ENCODE assay signal across 16 cellular contexts in genomic region chr12:116773276-116773731, GRCh38. TPM values are rescaled to one million over a fixed set of nuclear protein-coding genes. Genes with fewer than 3 reads are reported as not detected.
DNase-seq lines count a peak whose midpoint lies in the region; ATAC-seq, FAIRE-seq and TF ChIP-seq lines count a peak whose summit lies in the region.
"Had no signal": no experiment of that assay in that cellular context is flagged by ENCODE, and none has a peak within 500 bp of the region (broad histone marks: within the 10 kb centered on the region; RNA-seq: fewer than 3 reads in every experiment).

No MANE protein-coding gene starts in this region.

- DNase-seq in HepG2 (ENCODE audit: low spot score) (peak; percentile 9), right lobe of liver (no peak), RPMI7951 (ENCODE audit: low read depth) (peak; percentile 17), fibroblast of the aortic adventitia (ENCODE audit: low read depth) (peak; percentile 22), GM13977 (ENCODE audit: low spot score) (no peak), left lobe of liver (ENCODE audit: low spot score) (no peak), upper lobe of right lung (no peak), NCI-H526 treated with DMSO at 0.1 percent for 48 hours (lab: John Stamatoyannopoulos, UW) (no peak)
- DNase-seq: activated CD4-positive, CD25-positive, alpha-beta regulatory T cell; glutamatergic neuron; GOT3; SHP77; sigmoid colon had no signal

- TF ChIP-seq CTCF in HepG2 (CRISPR knock-in tag; IDR thresholded peaks at IDR 0.05): no peak; the same call in 1 of the 2 replicates
- TF ChIP-seq CTCF in right lobe of liver (IDR thresholded peaks at IDR 0.05): no peak
- no peak for TF ChIP-seq CTCF in fibroblast of the aortic adventitia (IDR thresholded peaks at IDR 0.05; ENCODE audit: insufficient read depth, low read length)
- TF ChIP-seq CTCF in GM13977 (IDR thresholded peaks at IDR 0.05; ENCODE audit: extremely low read depth, insufficient read depth, missing control alignments): no peak
- no peak for TF ChIP-seq CTCF in upper lobe of right lung (IDR thresholded peaks at IDR 0.05)

- H3K9me3 ChIP-seq in HepG2 (ENCODE audit: low read length): no peaks in the 10 kb centered on the region
- no peaks in the 10 kb centered on the region for H3K9me3 ChIP-seq in right lobe of liver
- no peaks in the 10 kb centered on the region for H3K9me3 ChIP-seq in upper lobe of right lung
- H3K9me3 ChIP-seq: sigmoid colon had no signal

- no peak overlapping the region for H3K4me2 ChIP-seq in HepG2 (ENCODE audit: low read depth, low read length)
- H3K4me2 ChIP-seq: BLaER1 treated with 17β-estradiol and CSF1 and Interleukin-3, amounts not matched to agents 10 nM and 100 nM; KMS-11 had no signal

- H2AFZ ChIP-seq in HepG2 (ENCODE audit: low read length): no peak overlapping the region

- no peak for TF ChIP-seq RAD21 in HepG2 (CRISPR knock-in tag; IDR thresholded peaks at IDR 0.05)

- in situ Hi-C loops in HepG2 (cut with HindIII; ENCODE audit: extremely low pct_ligation_motif_present, low pct_unique_long_range_greater_than_20kb) (no loop called here), GM13977 (cut with MboI; ENCODE audit: low pct_unique_long_range_greater_than_20kb, low sequenced_read_pairs, unreplicated experiment) (no loop called here)

- H3K4me1 ChIP-seq in HepG2 (ENCODE audit: insufficient read depth, low read length) (no peaks in the 10 kb centered on the region), right lobe of liver (no peaks in the 10 kb centered on the region), upper lobe of right lung (no peaks in the 10 kb centered on the region)
- H3K4me1 ChIP-seq: sigmoid colon had no signal

- TF ChIP-seq EP300 in HepG2 (IDR thresholded peaks at IDR 0.05; ENCODE audit: low read depth in 2 of 2, low read length in 2 of 2): no peak
- no peak for TF ChIP-seq EP300 in HepG2 (CRISPR knock-in tag; IDR thresholded peaks at IDR 0.05; ENCODE audit: borderline replicate concordance)

- WGBS in HepG2 (ENCODE audit: low lambda C conversion rate): 80% methylated on average over 4 of the region's 4 CpGs
- 65% methylated on average over 3 of the region's 4 CpGs for WGBS in right lobe of liver (ENCODE audit: insufficient coverage, low coverage, low lambda C conversion rate, missing lambda C conversion rate)

- BruUV-seq in HepG2 (replicated peaks; lab: Mats Ljungman, UMichigan): no TSS peak

- H3K27me3 ChIP-seq in HepG2 (ENCODE audit: control insufficient read depth in 1 of 2, insufficient read depth in 2 of 2, low read length in 2 of 2) (no peaks in the 10 kb centered on the region), right lobe of liver (no peaks in the 10 kb centered on the region), upper lobe of right lung (no peaks in the 10 kb centered on the region)
- H3K27me3 ChIP-seq: BLaER1 treated with 17β-estradiol and CSF1 and Interleukin-3, amounts not matched to agents 10 nM and 100 nM; sigmoid colon had no signal

- FAIRE-seq in HepG2 (lab: Jason Lieb, UNC): no peak

- POLR2A ChIA-PET in HepG2 (lab: Yijun Ruan, JAX): no interaction called here

- no peak overlapping the region for H3K4me3 ChIP-seq in HepG2 (replicated peaks in 1 of 3; ENCODE audit: insufficient read depth in 1 of 3, low read depth in 2 of 3, low read length in 3 of 3)
- H3K4me3 ChIP-seq in right lobe of liver: no peak overlapping the region
- no peak overlapping the region for H3K4me3 ChIP-seq in fibroblast of the aortic adventitia (ENCODE audit: low read depth, low read length)
- H3K4me3 ChIP-seq in upper lobe of right lung: no peak overlapping the region
- H3K4me3 ChIP-seq: BLaER1 treated with 17β-estradiol and CSF1 and Interleukin-3, amounts not matched to agents 10 nM and 100 nM; sigmoid colon had no signal

- H3K27ac ChIP-seq in HepG2 (ENCODE audit: extremely low read length, insufficient read depth, low read length) (no peak overlapping the region), right lobe of liver (no peak overlapping the region), upper lobe of right lung (no peak overlapping the region)
- H3K27ac ChIP-seq: BLaER1 treated with 17β-estradiol and CSF1 and Interleukin-3, amounts not matched to agents 10 nM and 100 nM; KMS-11; sigmoid colon had no signal

- intact Hi-C loops in HepG2 (cut with micrococcal nuclease; ENCODE audit: unreplicated experiment) (no loop called here), right lobe of liver (cut with DNase I) (no loop called here), upper lobe of right lung (cut with DNase I) (no loop called here)

- CTCF ChIA-PET in HepG2 (lab: Yijun Ruan, JAX; ENCODE audit: low intra/inter-chr PET ratio, low total read pairs): no interaction called here

- no peaks in the 10 kb centered on the region for H3K79me2 ChIP-seq in HepG2 (ENCODE audit: insufficient read depth, low read length)

- TF ChIP-seq POLR2A in HepG2 (IDR thresholded peaks at IDR 0.05; ENCODE audit: insufficient read depth in 1 of 2, low read depth in 2 of 2, low read length in 2 of 2) (no peak), right lobe of liver (IDR thresholded peaks at IDR 0.05) (no peak)

- H3K36me3 ChIP-seq in HepG2 (replicated peaks in 1 of 2; ENCODE audit: control insufficient read depth in 1 of 2, insufficient read depth in 2 of 2, low read length in 2 of 2) (no peaks in the 10 kb centered on the region), right lobe of liver (no peaks in the 10 kb centered on the region), upper lobe of right lung (no peaks in the 10 kb centered on the region)
- H3K36me3 ChIP-seq: sigmoid colon had no signal

- no peak overlapping the region for H3K9ac ChIP-seq in HepG2 (ENCODE audit: insufficient read depth, low read depth, low read length)
- H3K9ac ChIP-seq: BLaER1 treated with 17β-estradiol and CSF1 and Interleukin-3, amounts not matched to agents 10 nM and 100 nM; KMS-11 had no signal

- ATAC-seq in HepG2 (peak; percentile 70), right lobe of liver (no peak), left lobe of liver (no peak), upper lobe of right lung (no peak)
- ATAC-seq: activated T-helper 17 cell treated with anti-CD3 and anti-CD28 coated beads, Interleukin-2, amount 50 U/mL, for 72 hours had no signal

- no peaks in the 10 kb centered on the region for H4K20me1 ChIP-seq in HepG2 (ENCODE audit: insufficient read depth, low read length)
- H4K20me1 ChIP-seq: BLaER1 treated with 17β-estradiol and CSF1 and Interleukin-3, amounts not matched to agents 10 nM and 100 nM had no signal

RNA-seq across cellular contexts. Expression of gene RNFT2, which starts 35.2 kb away (rescaled TPM):
- 7.1 and 8.3 TPM in 2 replicates for total RNA-seq in HepG2 (2016; rRNA removed; fragmentation: Illumina TruSeq; extraction: Trizol)
- total RNA-seq in HepG2 (2016; cell fraction: cytosol; rRNA removed; fragmentation: Illumina TruSeq; extraction: Trizol; ENCODE audit: low read depth): 4.9 and 5.0 TPM in 2 replicates
- 6.1 and 7.2 TPM in 2 replicates for total RNA-seq in HepG2 (2016; cell fraction: insoluble cytoplasmic fraction; rRNA removed; fragmentation: Illumina TruSeq; extraction: Trizol)
- 7.4 and 8.0 TPM in 2 replicates for total RNA-seq in HepG2 (2016; cell fraction: membrane; rRNA removed; fragmentation: Illumina TruSeq; extraction: Trizol)
- total RNA-seq in HepG2 (2016; cell fraction: nucleus; rRNA removed; fragmentation: Illumina TruSeq; extraction: Trizol): 7.7 and 9.7 TPM in 2 replicates
- 3.3 and 3.4 TPM in 2 replicates for polyA plus RNA-seq in HepG2 (2011; rRNA removed)
- 2.2 and 2.3 TPM in 2 replicates for polyA plus RNA-seq in HepG2 (2011; cell fraction: cytosol; rRNA removed)
- 3.3 and 4.4 TPM in 2 replicates for polyA plus RNA-seq in HepG2 (2011; cell fraction: nucleus; rRNA removed)
- polyA plus RNA-seq in HepG2 (2012): 1.6 and 3.2 TPM in 2 replicates
- polyA plus RNA-seq in HepG2 (2016; cell fraction: cytosol; fragmentation: Illumina TruSeq; extraction: Trizol; ENCODE audit: low read depth): 1.2 TPM in 2 replicates
- 2.3 and 3.9 TPM in 2 replicates for polyA plus RNA-seq in HepG2 (2016; cell fraction: insoluble cytoplasmic fraction; fragmentation: Illumina TruSeq; extraction: Trizol; ENCODE audit: low read depth)
- 3.2 and 3.7 TPM in 2 replicates for polyA plus RNA-seq in HepG2 (2016; cell fraction: membrane; fragmentation: Illumina TruSeq; extraction: Trizol; ENCODE audit: low read depth)
- polyA plus RNA-seq in HepG2 (2016; cell fraction: nucleus; fragmentation: Illumina TruSeq; extraction: Trizol; ENCODE audit: insufficient read depth, low read depth): 10.6 and 13.3 TPM in 2 replicates
- 12.6 and 43.4 TPM in 2 replicates for polyA minus RNA-seq in HepG2 (2011; rRNA and poly(A)+ RNA removed; ENCODE audit: low replicate concordance)
- 5.0 and 6.7 TPM in 2 replicates for polyA minus RNA-seq in HepG2 (2011; cell fraction: cytosol; rRNA and poly(A)+ RNA removed)
- 5.2 TPM in 2 replicates for polyA minus RNA-seq in HepG2 (2011; cell fraction: nucleus; rRNA and poly(A)+ RNA removed)
- 1 to 10 TPM in 2 of 6 experiments, under 1 TPM in 4; 0.09 to 2.1 (median 0.75) TPM for total RNA-seq in right lobe of liver
- 2.4 and 3.4 TPM in 2 replicates for total RNA-seq in RPMI7951 (2014; rRNA removed; shearing (Covaris generic))
- total RNA-seq in fibroblast of the aortic adventitia (ENCODE audit: low replicate concordance): 0.98 and 2.3 TPM in 2 replicates
- 0.40 TPM for total RNA-seq in left lobe of liver
- 2.6 TPM for total RNA-seq in upper lobe of right lung

RNA-seq across cellular contexts. Expression of gene SPRING1, which starts 35.4 kb away (rescaled TPM):
- 51.8 and 65.6 TPM in 2 replicates for total RNA-seq in HepG2 (2016; rRNA removed; fragmentation: Illumina TruSeq; extraction: Trizol)
- 73.3 and 84.9 TPM in 2 replicates for total RNA-seq in HepG2 (2016; cell fraction: cytosol; rRNA removed; fragmentation: Illumina TruSeq; extraction: Trizol; ENCODE audit: low read depth)
- total RNA-seq in HepG2 (2016; cell fraction: insoluble cytoplasmic fraction; rRNA removed; fragmentation: Illumina TruSeq; extraction: Trizol): 52.8 and 55.9 TPM in 2 replicates
- total RNA-seq in HepG2 (2016; cell fraction: membrane; rRNA removed; fragmentation: Illumina TruSeq; extraction: Trizol): 130 and 144 TPM in 2 replicates
- total RNA-seq in HepG2 (2016; cell fraction: nucleus; rRNA removed; fragmentation: Illumina TruSeq; extraction: Trizol): 23.5 and 30.9 TPM in 2 replicates
- polyA plus RNA-seq in HepG2 (2011; rRNA removed): 16.1 and 20.0 TPM in 2 replicates
- 10.7 and 16.5 TPM in 2 replicates for polyA plus RNA-seq in HepG2 (2011; cell fraction: cytosol; rRNA removed)
- polyA plus RNA-seq in HepG2 (2011; cell fraction: nucleus; rRNA removed): 6.8 and 7.2 TPM in 2 replicates
- 9.0 and 11.3 TPM in 2 replicates for polyA plus RNA-seq in HepG2 (2012)
- polyA plus RNA-seq in HepG2 (2016; cell fraction: cytosol; fragmentation: Illumina TruSeq; extraction: Trizol; ENCODE audit: low read depth): 87.5 and 98.3 TPM in 2 replicates
- polyA plus RNA-seq in HepG2 (2016; cell fraction: insoluble cytoplasmic fraction; fragmentation: Illumina TruSeq; extraction: Trizol; ENCODE audit: low read depth): 40.6 and 42.1 TPM in 2 replicates
- 97.7 TPM in 2 replicates for polyA plus RNA-seq in HepG2 (2016; cell fraction: membrane; fragmentation: Illumina TruSeq; extraction: Trizol; ENCODE audit: low read depth)
- polyA plus RNA-seq in HepG2 (2016; cell fraction: nucleus; fragmentation: Illumina TruSeq; extraction: Trizol; ENCODE audit: insufficient read depth, low read depth): 25.0 and 26.3 TPM in 2 replicates
- 26.4 and 35.5 TPM in 2 replicates for polyA minus RNA-seq in HepG2 (2011; rRNA and poly(A)+ RNA removed; ENCODE audit: low replicate concordance)
- 16.0 TPM in 2 replicates for polyA minus RNA-seq in HepG2 (2011; cell fraction: cytosol; rRNA and poly(A)+ RNA removed)
- 8.1 and 10.8 TPM in 2 replicates for polyA minus RNA-seq in HepG2 (2011; cell fraction: nucleus; rRNA and poly(A)+ RNA removed)
- 10 to 100 TPM in 4 of 6 experiments, 1 to 10 TPM in 2; 4.9 to 18.7 (median 12.0) TPM for total RNA-seq in right lobe of liver
- 16.3 and 17.6 TPM in 2 replicates for total RNA-seq in RPMI7951 (2014; rRNA removed; shearing (Covaris generic))
- total RNA-seq in fibroblast of the aortic adventitia (ENCODE audit: low replicate concordance): 7.0 and 24.4 TPM in 2 replicates
- 6.8 TPM for total RNA-seq in left lobe of liver
- 126 TPM for total RNA-seq in upper lobe of right lung

Comparison
In these comparisons a context has a peak if more than half of its experiments do, and no peak if none do; other contexts are left out.
1. DNase-seq: peak in HepG2 (single experiment), RPMI7951 (single experiment) and fibroblast of the aortic adventitia (single experiment); none in right lobe of liver (0 of 3), GM13977 (single experiment), left lobe of liver (single experiment), upper lobe of right lung (single experiment) and NCI-H526 treated with DMSO at 0.1 percent for 48 hours (single experiment).